In the genomic region with DNA sequence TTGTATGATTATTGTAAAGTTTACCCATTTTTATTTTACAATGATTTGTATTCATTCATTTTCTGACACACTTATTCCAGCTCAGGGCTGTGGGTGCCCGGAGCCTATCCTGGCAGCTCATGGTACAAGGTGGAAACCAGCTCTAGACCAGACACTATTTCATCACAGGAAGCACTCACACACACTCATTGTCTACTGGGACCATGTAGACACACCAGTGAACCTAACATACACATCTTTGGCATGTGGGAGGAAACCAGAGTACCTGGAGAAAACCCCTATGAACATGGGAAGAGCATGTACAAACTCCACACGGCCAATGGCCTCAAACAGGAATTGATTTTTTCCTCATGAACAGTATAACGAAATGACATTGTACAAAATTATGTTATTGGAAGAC, we compare ENCODE assay signal across 13 cellular contexts. TPM values are rescaled to one million over a fixed set of nuclear protein-coding genes. Genes with fewer than 3 reads are reported as not detected.
DNase-seq lines count a peak whose midpoint lies in the region; ATAC-seq and TF ChIP-seq lines count a peak whose summit lies in the region.
"Had no signal": no experiment of that assay in that cellular context is flagged by ENCODE, and none has a peak within 500 bp of the region (broad histone marks: within the 10 kb centered on the region; RNA-seq: fewer than 3 reads in every experiment).

No MANE protein-coding gene starts in this region.

- DNase-seq in A673 (ENCODE audit: low spot score), result no peak
- no peak for DNase-seq in NT2/D1 (ENCODE audit: low read depth, low spot score)
- DNase-seq in effector CD8-positive, alpha-beta T cell (lab: John Stamatoyannopoulos, UW), result no peak
- no peak for DNase-seq in SHP77 treated with DMSO at 0.1 percent for 48 hours (lab: John Stamatoyannopoulos, UW)
- DNase-seq: Caco-2, hypothalamus, spleen, T-cell had no signal

- peaks cover 20% of the 10 kb centered on the region for H3K4me1 ChIP-seq in A673 (ENCODE audit: insufficient read depth, low read length, poor library complexity, severe bottlenecking)
- no peaks in the 10 kb centered on the region for H3K4me1 ChIP-seq in NT2/D1 (ENCODE audit: insufficient read depth, insufficient read length)

- peak overlapping the region; percentile 75 for H3K4me3 ChIP-seq in A673 (ENCODE audit: low read depth, low read length, poor library complexity, severe bottlenecking)
- peak overlapping the region; percentile 91 for H3K4me3 ChIP-seq in GM08714 (ENCODE audit: low read length)
- H3K4me3 ChIP-seq in NT2/D1 (ENCODE audit: insufficient read length, low read depth), result peak overlapping the region; percentile 94

- CTCF ChIA-PET in A673 (lab: Charles Lee), result no interaction called here

- POLR2A ChIA-PET in A673 (lab: Charles Lee; ENCODE audit: low non-redundant PET), result no interaction called here

- TF ChIP-seq CTCF in A673 (conservative IDR thresholded peaks at IDR 0.05; ENCODE audit: low read depth, low read length) (no peak), brain (conservative IDR thresholded peaks at IDR 0.05) (no peak)

- peak overlapping the region in 2 of 5 experiments; percentile 5 to 39 for H3K27ac Mint-ChIP-seq in brain

- H3K4me1 Mint-ChIP-seq in brain, result peaks cover 66% of the 10 kb centered on the region

- H3K36me3 ChIP-seq in A673 (ENCODE audit: insufficient read depth, low read length, poor library complexity, severe bottlenecking) (peaks cover 15% of the 10 kb centered on the region), NT2/D1 (ENCODE audit: insufficient read depth, insufficient read length, low read length) (peaks cover 57% of the 10 kb centered on the region)
- H3K36me3 ChIP-seq: spleen had no signal

- no TSS peak for BruUV-seq in A673 (replicated peaks; lab: Mats Ljungman, UMichigan)

- intact Hi-C loops in A673 (cut with micrococcal nuclease; ENCODE audit: unreplicated experiment), result loop anchor here (10.0 kb wide), 1 partner anchor 363 kb away; a partner anchor contains a TSS

- no peak overlapping the region for H3K27ac ChIP-seq in A673 (ENCODE audit: low read depth, low read length, poor library complexity, severe bottlenecking)
- H3K27ac ChIP-seq: spleen had no signal

- H3K9me3 Mint-ChIP-seq in brain, result peaks cover 0 to 5% (median 0%) of the 10 kb centered on the region in 5 experiments
- H3K9me3 Mint-ChIP-seq: T-cell had no signal

- H3K27me3 ChIP-seq in A673 (replicated peaks; ENCODE audit: insufficient read depth, low read depth, low read length, poor library complexity) (no peaks in the 10 kb centered on the region), NT2/D1 (ENCODE audit: insufficient read depth, insufficient read length) (no peaks in the 10 kb centered on the region)
- H3K27me3 ChIP-seq: spleen had no signal

- ATAC-seq in GM19023 (IDR thresholded peaks at IDR 0.05; ENCODE audit: unreplicated experiment) (no peak), GM21576 (IDR thresholded peaks at IDR 0.05; ENCODE audit: unreplicated experiment) (no peak)
- ATAC-seq: HCT116, T-cell had no signal

- H3K9ac ChIP-seq in NT2/D1 (ENCODE audit: insufficient read length, low read depth), result no peak overlapping the region

- H3K9me3 ChIP-seq in A673 (ENCODE audit: low read depth, low read length, poor library complexity, severe bottlenecking) (no peaks in the 10 kb centered on the region), NT2/D1 (ENCODE audit: insufficient read depth, low read length) (no peaks in the 10 kb centered on the region)
- H3K9me3 ChIP-seq: Caco-2, spleen had no signal

- peaks cover 10% of the 10 kb centered on the region for H3K27me3 Mint-ChIP-seq in brain

- H3K4me3 Mint-ChIP-seq in brain, result peak overlapping the region; percentile 31 to 99 (median 66)

- H3K36me3 Mint-ChIP-seq in brain, result peaks cover 3% of the 10 kb centered on the region
- H3K36me3 Mint-ChIP-seq: T-cell had no signal

RNA-seq across cellular contexts. Expression of a gene that starts 2.4 kb away (rescaled TPM):
- 78.4 and 84.3 TPM in 2 replicates for total RNA-seq in A673 (2021)
- polyA plus RNA-seq in brain (ENCODE audit: insufficient read depth, low read depth, low replicate concordance), result 26.4 TPM

RNA-seq across cellular contexts. Expression of a gene that starts 2.5 kb away (rescaled TPM):
- 41.5 and 45.0 TPM in 2 replicates for total RNA-seq in A673 (2021)
- polyA plus RNA-seq in brain (ENCODE audit: insufficient read depth, low read depth, low replicate concordance), result 34.2 TPM
